In the genomic region with DNA sequence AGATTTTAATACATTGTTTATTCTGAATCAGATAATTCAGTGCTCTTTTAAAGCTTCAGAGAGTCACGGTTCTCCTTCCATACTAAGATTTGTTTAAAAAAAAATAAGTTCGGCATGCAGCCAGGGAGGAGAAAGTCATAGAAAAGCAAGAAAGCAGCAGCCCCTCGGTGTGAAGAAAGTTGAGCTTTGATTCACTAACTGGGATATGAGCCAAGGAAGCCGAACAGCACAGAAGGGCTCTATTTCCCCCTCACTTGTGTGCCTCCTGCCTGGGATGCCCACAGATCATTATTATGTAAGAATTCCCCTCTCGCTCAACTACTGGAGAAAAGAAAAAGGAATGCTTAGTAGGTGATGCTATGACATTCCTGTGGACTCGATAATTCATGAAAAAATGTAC, we compare ENCODE assay signal across 11 cellular contexts.
DNase-seq lines count a peak whose midpoint lies in the region; ATAC-seq, FAIRE-seq and TF ChIP-seq lines count a peak whose summit lies in the region.
"Had no signal": no experiment of that assay in that cellular context is flagged by ENCODE, and none has a peak within 500 bp of the region (broad histone marks: within the 10 kb centered on the region; RNA-seq: fewer than 3 reads in every experiment).

No MANE protein-coding gene starts in this region.

- H3K27me3 Mint-ChIP-seq in HFFc6 (ENCODE audit: insufficient read depth) (no peaks in the 10 kb centered on the region), astrocyte (ENCODE audit: low read depth, unreplicated experiment) (no peaks in the 10 kb centered on the region)

- TF ChIP-seq CTCF in HFFc6 (IDR thresholded peaks at IDR 0.05): no peak
- TF ChIP-seq CTCF in astrocyte (IDR thresholded peaks at IDR 0.05; ENCODE audit: insufficient read depth, low read depth, low read length): no peak

- H3K9me3 ChIP-seq in astrocyte (ENCODE audit: insufficient read depth, low read depth, low read length): no peaks in the 10 kb centered on the region
- H3K9me3 ChIP-seq: heart left ventricle had no signal

- no peak for ATAC-seq in GM21381 (IDR thresholded peaks at IDR 0.05; ENCODE audit: unreplicated experiment)
- no peak for ATAC-seq in activated CD4-positive, CD25-positive, alpha-beta regulatory T cell treated with anti-CD3 and anti-CD28 coated beads, Interleukin-2, amount 50 U/mL, for 24 hours

- DNase-seq in HFFc6 (peak; percentile 72), astrocyte (ENCODE audit: low read depth) (peak; percentile 95), hepatic stellate cell (ENCODE audit: low spot score) (peak; percentile 70), superior temporal gyrus (ENCODE audit: extremely low spot score) (peak; percentile 90), DMS79 treated with DMSO at 0.1 percent for 48 hours (lab: John Stamatoyannopoulos, UW) (no peak), NCI-H2196 treated with DMSO at 0.1 percent for 48 hours (lab: John Stamatoyannopoulos, UW; ENCODE audit: unreplicated experiment) (no peak)
- DNase-seq: heart left ventricle, T-helper 2 cell had no signal

- peak overlapping the region; percentile 67 for H3K9ac ChIP-seq in astrocyte (ENCODE audit: low read length)
- H3K9ac ChIP-seq: parathyroid adenoma had no signal

- H3K4me2 ChIP-seq in astrocyte (ENCODE audit: low read length): peak overlapping the region; percentile 61

- H3K36me3 ChIP-seq in astrocyte (ENCODE audit: insufficient read depth, low read length): peaks cover 22% of the 10 kb centered on the region

- peak overlapping the region; percentile 67 for H3K27ac ChIP-seq in astrocyte (ENCODE audit: low read depth, low read length)
- H3K27ac ChIP-seq: parathyroid adenoma had no signal

- H3K27me3 ChIP-seq in astrocyte (ENCODE audit: insufficient read depth, low read length): no peaks in the 10 kb centered on the region
- H3K27me3 ChIP-seq: heart left ventricle had no signal

- FAIRE-seq in astrocyte (lab: Jason Lieb, UNC): peak; percentile 78

- peaks cover 19% of the 10 kb centered on the region for H3K4me1 ChIP-seq in astrocyte (ENCODE audit: insufficient read depth, low read length)
- H3K4me1 ChIP-seq: parathyroid adenoma had no signal

- no peak overlapping the region for H3K4me3 ChIP-seq in astrocyte (ENCODE audit: insufficient read depth, low read depth, low read length)
- H3K4me3 ChIP-seq: heart left ventricle had no signal

- no peaks in the 10 kb centered on the region for H3K79me2 ChIP-seq in astrocyte (ENCODE audit: insufficient read depth, low read length)
- H3K79me2 ChIP-seq: parathyroid adenoma had no signal

- no peak overlapping the region for H2AFZ ChIP-seq in astrocyte (ENCODE audit: low read depth, low read length)
- H2AFZ ChIP-seq: parathyroid adenoma had no signal

- peaks cover 3% of the 10 kb centered on the region for H4K20me1 ChIP-seq in astrocyte (ENCODE audit: insufficient read depth, low read length)

- peak overlapping the region; percentile 64 for H3K4me3 Mint-ChIP-seq in HFFc6
- no peak overlapping the region for H3K4me3 Mint-ChIP-seq in astrocyte (ENCODE audit: unreplicated experiment)

- H3K36me3 Mint-ChIP-seq in HFFc6 (ENCODE audit: low read depth): peaks cover 47% of the 10 kb centered on the region
- H3K36me3 Mint-ChIP-seq in astrocyte (ENCODE audit: low read depth, unreplicated experiment): peaks cover 25% of the 10 kb centered on the region

- H3K4me1 Mint-ChIP-seq in HFFc6 (ENCODE audit: low read depth) (peaks cover 37% of the 10 kb centered on the region), astrocyte (ENCODE audit: low read depth, unreplicated experiment) (peaks cover 13% of the 10 kb centered on the region)

- H3K9me3 Mint-ChIP-seq in HFFc6: no peaks in the 10 kb centered on the region
- H3K9me3 Mint-ChIP-seq in astrocyte (ENCODE audit: unreplicated experiment): no peaks in the 10 kb centered on the region

- H3K27ac Mint-ChIP-seq in HFFc6: peak overlapping the region; percentile 85
- peak overlapping the region; percentile 55 for H3K27ac Mint-ChIP-seq in astrocyte (ENCODE audit: unreplicated experiment)

Comparison
In these comparisons a context has a peak if more than half of its experiments do, and no peak if none do; other contexts are left out.
1. DNase-seq: peak in HFFc6 (single experiment), astrocyte (single experiment), hepatic stellate cell (single experiment) and superior temporal gyrus (single experiment); none in DMS79 treated with DMSO at 0.1 percent for 48 hours (single experiment) and NCI-H2196 treated with DMSO at 0.1 percent for 48 hours (single experiment).